ENCODE assay signal across 1 cellular context in genomic region chr9:19650292-19650691, GRCh38.
TF ChIP-seq lines count a peak whose summit lies in the region.

No MANE protein-coding gene starts in this region.

TF ChIP-seq in K562, 482 proteins besides CTCF, POLR2A, EP300 and RAD21 (continued from another document):
- no peak for TF ChIP-seq FOXJ2 (tag; IDR thresholded peaks at IDR 0.05)
- TF ChIP-seq DPF2 (IDR thresholded peaks at IDR 0.05) = peak; percentile 41; the same call in 1 of the 2 replicates
- TF ChIP-seq RBFOX2 (IDR thresholded peaks at IDR 0.05; ENCODE audit: low read depth, low read length) = no peak
- TF ChIP-seq ZNF324 (CRISPR knock-in tag; IDR thresholded peaks at IDR 0.05) = no peak
- TF ChIP-seq ZNF695 (CRISPR knock-in tag; IDR thresholded peaks at IDR 0.05) = no peak
- no peak for TF ChIP-seq SNAPC5 (CRISPR knock-in tag; IDR thresholded peaks at IDR 0.05)
- TF ChIP-seq PTTG1 (tag; IDR thresholded peaks at IDR 0.05; ENCODE audit: low read depth) = no peak
- TF ChIP-seq TGIF2 (CRISPR knock-in tag; IDR thresholded peaks at IDR 0.05) = no peak
- no peak for TF ChIP-seq SAP30 (IDR thresholded peaks at IDR 0.05; ENCODE audit: borderline replicate concordance, insufficient read depth, low read depth, low read length, poor library complexity, severe bottlenecking)
- no peak for TF ChIP-seq SAFB2 (IDR thresholded peaks at IDR 0.05; ENCODE audit: borderline replicate concordance, low read depth, low read length, severe bottlenecking)
- TF ChIP-seq MTF1 (CRISPR knock-in tag; IDR thresholded peaks at IDR 0.05; ENCODE audit: borderline replicate concordance) = no peak
- peak; percentile 12 to 59 for TF ChIP-seq E2F6 (IDR thresholded peaks at IDR 0.05; ENCODE audit: borderline replicate concordance in 1 of 2, extremely low read depth in 1 of 2, insufficient read depth in 1 of 2, insufficient read length in 1 of 2, low read depth in 1 of 2, low read length in 1 of 2, poor library complexity in 1 of 2, severe bottlenecking in 1 of 2)
- no peak for TF ChIP-seq ZNF280A (IDR thresholded peaks at IDR 0.05; ENCODE audit: low read depth, partially characterized antibody)
- TF ChIP-seq NR4A1 (CRISPR knock-in tag; IDR thresholded peaks at IDR 0.05) = no peak
- TF ChIP-seq NR4A1 (tag; IDR thresholded peaks at IDR 0.05) = no peak
- TF ChIP-seq ZNF3 (CRISPR knock-in tag; IDR thresholded peaks at IDR 0.05) = no peak
- no peak for TF ChIP-seq IRF1 (CRISPR knock-in tag; IDR thresholded peaks at IDR 0.05; ENCODE audit: borderline replicate concordance)
- no peak for TF ChIP-seq PYGO2 (tag; IDR thresholded peaks at IDR 0.05)
- peak; percentile 59; the same call in 1 of the 2 replicates for TF ChIP-seq EHMT2 (IDR thresholded peaks at IDR 0.05)
- no peak for TF ChIP-seq MCM7 (IDR thresholded peaks at IDR 0.05)
- no peak for TF ChIP-seq KDM1A (IDR thresholded peaks at IDR 0.05)
- no peak for TF ChIP-seq CGGBP1 (CRISPR knock-in tag; IDR thresholded peaks at IDR 0.05)
- no peak for TF ChIP-seq CREB1 (IDR thresholded peaks at IDR 0.05)
- no peak for TF ChIP-seq CREB1 (CRISPR knock-in tag; IDR thresholded peaks at IDR 0.05)
- no peak for TF ChIP-seq MECOM (CRISPR knock-in tag; IDR thresholded peaks at IDR 0.05)
- TF ChIP-seq SIN3B (IDR thresholded peaks at IDR 0.05; ENCODE audit: low read depth) = no peak
- TF ChIP-seq WHSC1 (IDR thresholded peaks at IDR 0.05; ENCODE audit: low read length) = no peak
- TF ChIP-seq CBFA2T2 (conservative IDR thresholded peaks at IDR 0.05) = peak; percentile 65
- TF ChIP-seq MTA2 (IDR thresholded peaks at IDR 0.05; ENCODE audit: low read depth) = peak; percentile 53; the same call in 1 of the 2 replicates
- no peak for TF ChIP-seq GTF2A2 (tag; IDR thresholded peaks at IDR 0.05)
- TF ChIP-seq PRMT5 (CRISPR knock-in tag; IDR thresholded peaks at IDR 0.05) = no peak
- TF ChIP-seq RBM39 (optimal IDR thresholded peaks at IDR 0.05; ENCODE audit: low read depth, low read length) = no peak
- TF ChIP-seq ARHGAP35 (IDR thresholded peaks at IDR 0.05; ENCODE audit: partially characterized antibody) = no peak
- no peak for TF ChIP-seq TSC22D4 (tag; IDR thresholded peaks at IDR 0.05)
- peak; percentile 63; the same call in 1 of the 2 replicates for TF ChIP-seq TAL1 (IDR thresholded peaks at IDR 0.05)
- no peak for TF ChIP-seq HDAC2 (IDR thresholded peaks at IDR 0.05)
- no peak for TF ChIP-seq DLX4 (CRISPR knock-in tag; IDR thresholded peaks at IDR 0.05)
- TF ChIP-seq JUNB (CRISPR knock-in tag; conservative IDR thresholded peaks at IDR 0.05) = no peak
- peak; percentile 92 for TF ChIP-seq TCF3 (CRISPR knock-in tag; IDR thresholded peaks at IDR 0.05)
- TF ChIP-seq MAFG (tag; conservative IDR thresholded peaks at IDR 0.05) = no peak
- TF ChIP-seq NCOA1 (IDR thresholded peaks at IDR 0.05; ENCODE audit: low read depth) = no peak
- TF ChIP-seq CREB3 (tag; conservative IDR thresholded peaks at IDR 0.05; ENCODE audit: low read depth) = no peak
- no peak for TF ChIP-seq CREBBP (IDR thresholded peaks at IDR 0.05; ENCODE audit: low read depth, low read length)
